Comparison of ENCODE assay signal across 1 cellular context in genomic region chr1:984476-984814, GRCh38.
TF ChIP-seq lines count a peak whose summit lies in the region.

No MANE protein-coding gene starts in this region.

TF ChIP-seq in HEK293, 187 proteins besides CTCF, POLR2A, EP300 and RAD21 (continued from another document and continues in another):
- TF ChIP-seq ZNF600 (tag by site-specific recombination; IDR thresholded peaks at IDR 0.05), result no peak
- TF ChIP-seq ZNF362 (tag by site-specific recombination; IDR thresholded peaks at IDR 0.05), result no peak
- TF ChIP-seq, protein P1, sequence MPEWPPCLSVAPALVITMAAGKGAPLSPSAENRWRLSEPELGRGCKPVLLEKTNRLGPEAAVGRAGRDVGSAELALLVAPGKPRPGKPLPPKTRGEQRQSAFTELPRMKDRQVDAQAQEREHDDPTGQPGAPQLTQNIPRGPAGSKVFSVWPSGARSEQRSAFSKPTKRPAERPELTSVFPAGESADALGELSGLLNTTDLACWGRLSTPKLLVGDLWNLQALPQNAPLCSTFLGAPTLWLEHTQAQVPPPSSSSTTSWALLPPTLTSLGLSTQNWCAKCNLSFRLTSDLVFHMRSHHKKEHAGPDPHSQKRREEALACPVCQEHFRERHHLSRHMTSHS (tag by site-specific recombination; IDR thresholded peaks at IDR 0.05), result no peak
- TF ChIP-seq ZNF354C (tag by site-specific recombination; IDR thresholded peaks at IDR 0.05; ENCODE audit: borderline replicate concordance, low read depth), result peak; percentile 84; the same call in 1 of the 2 replicates
- TF ChIP-seq PRDM2 (tag by site-specific recombination; IDR thresholded peaks at IDR 0.05; ENCODE audit: borderline replicate concordance), result no peak
- 0 out of 2 replicates have a peak, but pooled peaks have one; percentile 47 for TF ChIP-seq ZFP37 (tag by site-specific recombination; IDR thresholded peaks at IDR 0.05)
- TF ChIP-seq, protein P2, sequence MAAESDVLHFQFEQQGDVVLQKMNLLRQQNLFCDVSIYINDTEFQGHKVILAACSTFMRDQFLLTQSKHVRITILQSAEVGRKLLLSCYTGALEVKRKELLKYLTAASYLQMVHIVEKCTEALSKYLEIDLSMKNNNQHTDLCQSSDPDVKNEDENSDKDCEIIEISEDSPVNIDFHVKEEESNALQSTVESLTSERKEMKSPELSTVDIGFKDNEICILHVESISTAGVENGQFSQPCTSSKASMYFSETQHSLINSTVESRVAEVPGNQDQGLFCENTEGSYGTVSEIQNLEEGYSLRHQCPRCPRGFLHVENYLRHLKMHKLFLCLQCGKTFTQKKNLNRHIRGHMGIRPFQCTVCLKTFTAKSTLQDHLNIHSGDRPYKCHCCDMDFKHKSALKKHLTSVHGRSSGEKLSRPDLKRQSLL (tag by site-specific recombination; IDR thresholded peaks at IDR 0.05), result no peak
- TF ChIP-seq ZNF155 (tag by site-specific recombination; IDR thresholded peaks at IDR 0.05), result no peak
- no peak; the same call in 1 of the 2 replicates for TF ChIP-seq MZF1 (tag by site-specific recombination; IDR thresholded peaks at IDR 0.05; ENCODE audit: borderline replicate concordance)
- peak; percentile 35 for TF ChIP-seq ZNF654 (tag by site-specific recombination; IDR thresholded peaks at IDR 0.05; ENCODE audit: low read depth)
- no peak for TF ChIP-seq ZNF626 (tag by site-specific recombination; IDR thresholded peaks at IDR 0.05)
- no peak for TF ChIP-seq INSM2 (tag by site-specific recombination; IDR thresholded peaks at IDR 0.05)
- no peak for TF ChIP-seq ZNF2 (tag by site-specific recombination; IDR thresholded peaks at IDR 0.05)
- no peak for TF ChIP-seq ZNF514 (tag by site-specific recombination; IDR thresholded peaks at IDR 0.05)
- TF ChIP-seq ZNF366 (tag by site-specific recombination; conservative IDR thresholded peaks at IDR 0.05), result 0 out of 2 replicates have a peak, but pooled peaks have one; percentile 28
- TF ChIP-seq ZNF510 (tag by site-specific recombination; IDR thresholded peaks at IDR 0.05; ENCODE audit: insufficient replicate concordance), result peak; percentile 70
- TF ChIP-seq ZNF629 (tag by site-specific recombination; IDR thresholded peaks at IDR 0.05), result 0 out of 2 replicates have a peak, but pooled peaks have one; percentile 42
- no peak for TF ChIP-seq ZBTB17 (tag by site-specific recombination; IDR thresholded peaks at IDR 0.05)
- TF ChIP-seq, protein P3, sequence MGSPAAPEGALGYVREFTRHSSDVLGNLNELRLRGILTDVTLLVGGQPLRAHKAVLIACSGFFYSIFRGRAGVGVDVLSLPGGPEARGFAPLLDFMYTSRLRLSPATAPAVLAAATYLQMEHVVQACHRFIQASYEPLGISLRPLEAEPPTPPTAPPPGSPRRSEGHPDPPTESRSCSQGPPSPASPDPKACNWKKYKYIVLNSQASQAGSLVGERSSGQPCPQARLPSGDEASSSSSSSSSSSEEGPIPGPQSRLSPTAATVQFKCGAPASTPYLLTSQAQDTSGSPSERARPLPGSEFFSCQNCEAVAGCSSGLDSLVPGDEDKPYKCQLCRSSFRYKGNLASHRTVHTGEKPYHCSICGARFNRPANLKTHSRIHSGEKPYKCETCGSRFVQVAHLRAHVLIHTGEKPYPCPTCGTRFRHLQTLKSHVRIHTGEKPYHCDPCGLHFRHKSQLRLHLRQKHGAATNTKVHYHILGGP (tag by site-specific recombination; IDR thresholded peaks at IDR 0.05), result no peak
- TF ChIP-seq ZNF37A (tag by site-specific recombination; IDR thresholded peaks at IDR 0.05), result no peak
- TF ChIP-seq ZNF214 (tag by site-specific recombination; IDR thresholded peaks at IDR 0.05; ENCODE audit: borderline replicate concordance), result no peak; the same call in 1 of the 2 replicates
- no peak for TF ChIP-seq EGR2 (tag by site-specific recombination; IDR thresholded peaks at IDR 0.05; ENCODE audit: low read depth)
- TF ChIP-seq RBAK (tag by site-specific recombination; IDR thresholded peaks at IDR 0.05), result no peak
- no peak for TF ChIP-seq ZNF843 (tag by site-specific recombination; IDR thresholded peaks at IDR 0.05)
- TF ChIP-seq ZFP69B (tag by site-specific recombination; IDR thresholded peaks at IDR 0.05), result no peak
- TF ChIP-seq ZNF416 (tag by site-specific recombination; IDR thresholded peaks at IDR 0.05), result no peak
- TF ChIP-seq OSR2 (tag by site-specific recombination; IDR thresholded peaks at IDR 0.05), result no peak
- peak; percentile 2; the same call in 1 of the 2 replicates for TF ChIP-seq GLIS2 (tag by site-specific recombination; IDR thresholded peaks at IDR 0.05)
- 0 out of 2 replicates have a peak, but pooled peaks have one; percentile 27 for TF ChIP-seq ZBTB21 (tag by site-specific recombination; IDR thresholded peaks at IDR 0.05)
- TF ChIP-seq ZNF175 (tag by site-specific recombination; IDR thresholded peaks at IDR 0.05), result no peak
- no peak for TF ChIP-seq YY1 (tag by site-specific recombination; IDR thresholded peaks at IDR 0.05)
- no peak for TF ChIP-seq ZNF138 (tag by site-specific recombination; IDR thresholded peaks at IDR 0.05; ENCODE audit: borderline replicate concordance)
- 0 out of 2 replicates have a peak, but pooled peaks have one; percentile 46 for TF ChIP-seq ZNF530 (tag by site-specific recombination; IDR thresholded peaks at IDR 0.05; ENCODE audit: low read depth)
- peak; percentile 94 for TF ChIP-seq ZNF518A (tag by site-specific recombination; conservative IDR thresholded peaks at IDR 0.05; ENCODE audit: low read depth)
- no peak for TF ChIP-seq ZNF658 (tag by site-specific recombination; IDR thresholded peaks at IDR 0.05)
- TF ChIP-seq MEIS1 (CRISPR knock-in tag; IDR thresholded peaks at IDR 0.05; ENCODE audit: borderline replicate concordance), result no peak
- TF ChIP-seq ZNF830 (tag by site-specific recombination; IDR thresholded peaks at IDR 0.05; ENCODE audit: low read depth), result no peak
- no peak for TF ChIP-seq ZNF248 (tag by site-specific recombination; IDR thresholded peaks at IDR 0.05)
- TF ChIP-seq ZBTB49 (tag by site-specific recombination; IDR thresholded peaks at IDR 0.05; ENCODE audit: low read depth), result no peak
- TF ChIP-seq KLF16 (tag by site-specific recombination; IDR thresholded peaks at IDR 0.05), result no peak
- TF ChIP-seq KLF7 (tag by site-specific recombination; IDR thresholded peaks at IDR 0.05; ENCODE audit: borderline replicate concordance), result no peak
- TF ChIP-seq ZNF596 (tag by site-specific recombination; IDR thresholded peaks at IDR 0.05), result no peak
- TF ChIP-seq ZNF571 (tag by site-specific recombination; IDR thresholded peaks at IDR 0.05), result no peak
- TF ChIP-seq OVOL3 (tag by site-specific recombination; IDR thresholded peaks at IDR 0.05), result no peak
- TF ChIP-seq ZEB2 (tag by site-specific recombination; IDR thresholded peaks at IDR 0.05), result no peak
